Comparison of ENCODE assay signal across 26 cellular contexts in the genomic region with DNA sequence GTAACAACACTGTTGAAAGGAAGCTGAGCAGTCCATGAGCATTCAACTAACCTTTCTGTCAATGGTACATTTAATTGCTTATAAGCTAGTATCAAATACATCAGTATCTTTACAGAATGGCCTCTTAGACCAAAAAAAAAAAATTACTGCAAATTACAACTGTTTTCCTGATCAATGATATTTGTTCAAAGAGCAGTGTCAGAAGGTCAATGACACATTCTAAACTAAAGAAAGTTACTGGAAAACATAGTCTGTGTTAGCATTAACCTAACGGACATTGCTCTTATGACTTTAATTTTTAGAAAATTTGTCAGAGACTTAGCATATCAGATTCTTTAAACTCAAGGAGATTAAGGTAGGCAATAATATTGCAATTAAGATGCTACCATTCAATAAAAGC.
"Had no signal": no experiment of that assay in that cellular context is flagged by ENCODE, and none has a peak within 500 bp of the region (broad histone marks: within the 10 kb centered on the region; RNA-seq: fewer than 3 reads in every experiment).

No MANE protein-coding gene starts in this region.

- H3K27me3 ChIP-seq: colonic mucosa, esophagus squamous epithelium, gastrocnemius medialis, heart right ventricle had no signal

- H3K36me3 Mint-ChIP-seq: naive B cell had no signal

- H3K27ac ChIP-seq: colonic mucosa, epithelial cell of prostate, esophagus squamous epithelium, gastrocnemius medialis, heart right ventricle, left ventricle myocardium inferior, lower lobe of right lung had no signal

- ATAC-seq: effector memory CD8-positive, alpha-beta T cell; esophagus mucosa; gastrocnemius medialis; heart right ventricle; left cardiac atrium; lower lobe of right lung; mucosa of descending colon had no signal

- H3K36me3 ChIP-seq: colonic mucosa, esophagus squamous epithelium, gastrocnemius medialis, heart right ventricle, left ventricle myocardium inferior, lower lobe of right lung had no signal

- DNase-seq: colonic mucosa; cortex of kidney; effector CD8-positive, alpha-beta T cell; effector memory CD8-positive, alpha-beta T cell; endodermal cell; erythroblast; esophagus squamous epithelium; foreskin fibroblast; foreskin melanocyte; gastrocnemius medialis; glutamatergic neuron; head of caudate nucleus; heart right ventricle; hippocampal formation; left cardiac atrium; left ventricle myocardium inferior; lower lobe of right lung; mesenchymal stem cell; mucosa of descending colon; naive B cell had no signal

- H3K27me3 Mint-ChIP-seq: dendritic cell treated with granulocyte-macrophage colony-stimulating factor and Interleukin-4, amounts not matched to agents 40 ng/mL and 50 ng/mL, for 4 days; effector memory CD8-positive, alpha-beta T cell; naive B cell had no signal

- H3K4me1 Mint-ChIP-seq: naive B cell had no signal

- H3K9me3 ChIP-seq: colonic mucosa, esophagus squamous epithelium, gastrocnemius medialis, heart right ventricle, left ventricle myocardium inferior, lower lobe of right lung, mucosa of descending colon had no signal

- H3K4me3 ChIP-seq: colonic mucosa, esophagus squamous epithelium, gastrocnemius medialis, heart right ventricle, left ventricle myocardium inferior, lower lobe of right lung, mucosa of descending colon had no signal

- H3K4me3 Mint-ChIP-seq: dendritic cell treated with granulocyte-macrophage colony-stimulating factor and Interleukin-4, amounts not matched to agents 40 ng/mL and 50 ng/mL, for 4 days; effector memory CD8-positive, alpha-beta T cell; endodermal cell; mesothelial cell of epicardium; naive B cell had no signal

- FAIRE-seq: endometrium, keratinocyte had no signal

- H3K27ac Mint-ChIP-seq: dendritic cell treated with granulocyte-macrophage colony-stimulating factor and Interleukin-4, amounts not matched to agents 40 ng/mL and 50 ng/mL, for 4 days; effector memory CD8-positive, alpha-beta T cell; endodermal cell; mesothelial cell of epicardium; naive B cell had no signal

- H3K4me1 ChIP-seq: colonic mucosa, esophagus squamous epithelium, gastrocnemius medialis, heart right ventricle, left ventricle myocardium inferior, lower lobe of right lung had no signal
